In the genomic region with DNA sequence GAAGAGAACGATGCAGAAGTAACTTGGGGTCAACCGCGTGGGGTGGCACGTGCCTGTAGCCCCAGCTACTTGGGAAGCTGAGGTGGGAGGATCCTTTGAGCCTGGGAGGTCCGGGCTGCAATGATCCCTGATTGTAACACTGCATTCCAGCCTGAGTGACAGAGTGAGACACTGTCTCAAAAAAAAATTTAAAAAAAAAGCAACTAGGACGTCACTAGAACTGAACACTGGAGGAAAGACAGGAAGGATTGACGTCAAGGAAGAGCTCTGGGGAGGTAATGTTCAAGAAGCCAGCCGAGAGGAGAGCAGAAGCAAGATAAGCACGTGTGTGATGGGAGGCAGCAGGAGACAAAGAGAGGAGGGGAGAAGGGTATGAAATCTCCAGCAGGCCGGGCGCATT, we compare ENCODE assay signal across 27 cellular contexts. TPM values are rescaled to one million over a fixed set of nuclear protein-coding genes. Genes with fewer than 3 reads are reported as not detected.
"Had no signal": no experiment of that assay in that cellular context is flagged by ENCODE, and none has a peak within 500 bp of the region (broad histone marks: within the 10 kb centered on the region; RNA-seq: fewer than 3 reads in every experiment).

No MANE protein-coding gene starts in this region.

- ATAC-seq: activated CD4-positive, CD25-positive, alpha-beta regulatory T cell treated with anti-CD3 and anti-CD28 coated beads, Interleukin-2, amount 50 U/mL, for 24 hours; gastroesophageal sphincter; left colon; lower lobe of right lung; upper lobe of right lung had no signal

- H3K4me3 ChIP-seq: ascending aorta, colonic mucosa, esophagus squamous epithelium, gastroesophageal sphincter, lower lobe of right lung, neural progenitor cell, upper lobe of right lung had no signal

- H3K27me3 Mint-ChIP-seq: activated CD4-positive, alpha-beta memory T cell treated with anti-CD3 and anti-CD28 coated beads, Interleukin-2, amount 10 ng/mL, durations not matched to agents 7 days and 5 days; activated CD4-positive, alpha-beta T cell treated with anti-CD3 and anti-CD28 coated beads, Interleukin-2, amount 10 ng/mL, durations not matched to agents 24 days and 14 days; central memory CD8-positive, alpha-beta T cell had no signal

- H3K9ac ChIP-seq: neural progenitor cell had no signal

- DNase-seq: activated CD4-positive, alpha-beta memory T cell treated with anti-CD3 and anti-CD28 coated beads, Interleukin-2, amount 10 ng/mL, durations not matched to agents 7 days and 5 days; activated CD4-positive, alpha-beta T cell treated with anti-CD3 and anti-CD28 coated beads, Interleukin-2, amount 10 ng/mL, durations not matched to agents 24 days and 14 days; activated effector memory CD4-positive, alpha-beta T cell treated with anti-CD3 and anti-CD28 coated beads, Interleukin-2, amount 50 U/mL, for 16 hours; activated naive CD4-positive, alpha-beta T cell treated with anti-CD3 and anti-CD28 coated beads, Interleukin-2, amount 50 U/mL, for 16 hours; colonic mucosa; esophagus squamous epithelium; head of caudate nucleus; hypothalamus; islet precursor cell; left colon; lower lobe of right lung; mesendoderm; naive B cell; posterior cingulate gyrus; stimulated activated CD4-positive, alpha-beta T cell treated with anti-CD3 and anti-CD28 coated beads, Interleukin-4, amount 100 ng/mL, for 24 hours; stimulated activated naive CD4-positive, alpha-beta T cell treated with Interleukin-2 at 50 U/mL for 16 hours; upper lobe of right lung had no signal

- H3K27ac Mint-ChIP-seq: activated CD4-positive, alpha-beta memory T cell treated with anti-CD3 and anti-CD28 coated beads, Interleukin-2, amount 10 ng/mL, durations not matched to agents 7 days and 5 days; activated CD4-positive, alpha-beta T cell treated with anti-CD3 and anti-CD28 coated beads, Interleukin-2, amount 10 ng/mL, durations not matched to agents 24 days and 14 days; naive B cell; neural progenitor cell; T-helper 1 cell treated with Interleukin-12 subunit alpha and Interleukin-12 subunit beta and Interleukin-4 antibody, amounts not matched to agents 30 μg/mL and 1 μg/mL, for 36 hours had no signal

- H3K36me3 ChIP-seq: colonic mucosa had no signal

- H2AFZ ChIP-seq: neural progenitor cell had no signal

- H3K4me1 ChIP-seq: ascending aorta, colonic mucosa, esophagus squamous epithelium, gastroesophageal sphincter, lower lobe of right lung, neural progenitor cell, upper lobe of right lung had no signal

- H3K4me2 ChIP-seq: neural progenitor cell had no signal

- H3K9me3 Mint-ChIP-seq: activated CD4-positive, alpha-beta memory T cell treated with anti-CD3 and anti-CD28 coated beads, Interleukin-2, amount 10 ng/mL, durations not matched to agents 7 days and 5 days; activated CD4-positive, alpha-beta T cell treated with anti-CD3 and anti-CD28 coated beads, Interleukin-2, amount 10 ng/mL, durations not matched to agents 24 days and 14 days; central memory CD8-positive, alpha-beta T cell; naive B cell; neural progenitor cell; T-helper 1 cell treated with Interleukin-12 subunit alpha and Interleukin-12 subunit beta and Interleukin-4 antibody, amounts not matched to agents 30 μg/mL and 1 μg/mL, for 36 hours had no signal

- H3K9me3 ChIP-seq: ascending aorta, colonic mucosa, esophagus squamous epithelium, gastroesophageal sphincter, lower lobe of right lung, upper lobe of right lung had no signal

- H3K27me3 ChIP-seq: ascending aorta, esophagus squamous epithelium, gastroesophageal sphincter, neural progenitor cell, upper lobe of right lung had no signal

- H3K4me3 Mint-ChIP-seq: activated CD4-positive, alpha-beta memory T cell treated with anti-CD3 and anti-CD28 coated beads, Interleukin-2, amount 10 ng/mL, durations not matched to agents 7 days and 5 days; activated CD4-positive, alpha-beta T cell treated with anti-CD3 and anti-CD28 coated beads, Interleukin-2, amount 10 ng/mL, durations not matched to agents 24 days and 14 days; central memory CD8-positive, alpha-beta T cell; naive B cell; neural progenitor cell; T-helper 1 cell treated with Interleukin-12 subunit alpha and Interleukin-12 subunit beta and Interleukin-4 antibody, amounts not matched to agents 30 μg/mL and 1 μg/mL, for 36 hours had no signal

- H3K27ac ChIP-seq: ascending aorta, colonic mucosa, esophagus squamous epithelium, gastroesophageal sphincter, lower lobe of right lung, neural progenitor cell, upper lobe of right lung, VCaP had no signal

- H3K4me1 Mint-ChIP-seq: activated CD4-positive, alpha-beta memory T cell treated with anti-CD3 and anti-CD28 coated beads, Interleukin-2, amount 10 ng/mL, durations not matched to agents 7 days and 5 days; activated CD4-positive, alpha-beta T cell treated with anti-CD3 and anti-CD28 coated beads, Interleukin-2, amount 10 ng/mL, durations not matched to agents 24 days and 14 days; central memory CD8-positive, alpha-beta T cell; naive B cell; neural progenitor cell had no signal

RNA-seq across cellular contexts. Expression of gene S100G, which starts 28.7 kb away (rescaled TPM):
- total RNA-seq: activated CD4-positive, alpha-beta memory T cell treated with anti-CD3 and anti-CD28 coated beads, Interleukin-2, amount 10 ng/mL, durations not matched to agents 7 days and 5 days; activated CD4-positive, alpha-beta T cell treated with anti-CD3 and anti-CD28 coated beads, Interleukin-2, amount 10 ng/mL, durations not matched to agents 24 days and 14 days; ascending aorta; colonic mucosa; esophagus squamous epithelium; gastroesophageal sphincter; left colon; lower lobe of right lung; mucosa of gallbladder; omental fat pad; renal cortical epithelial cell; upper lobe of right lung had no signal
